ENCODE assay signal across 27 cellular contexts in genomic region chr17:70017112-70017511, GRCh38. TPM values are rescaled to one million over a fixed set of nuclear protein-coding genes. Genes with fewer than 3 reads are reported as not detected.
DNase-seq lines count a peak whose midpoint lies in the region; ATAC-seq and TF ChIP-seq lines count a peak whose summit lies in the region.
"Had no signal": no experiment of that assay in that cellular context is flagged by ENCODE, and none has a peak within 500 bp of the region (broad histone marks: within the 10 kb centered on the region; RNA-seq: fewer than 3 reads in every experiment).

No MANE protein-coding gene starts in this region.

- peak in 2 of 3 experiments; percentile 44 to 86 for DNase-seq in NCI-H1417 (lab: John Stamatoyannopoulos, UW)
- DNase-seq in NCI-H1417 treated with DMSO at 0.1 percent for 48 hours (lab: John Stamatoyannopoulos, UW) = no peak
- peak; percentile 41 for DNase-seq in NCI-H2107 (lab: John Stamatoyannopoulos, UW)
- peak; percentile 31 for DNase-seq in NCI-H69 (lab: John Stamatoyannopoulos, UW)
- DNase-seq in left kidney (ENCODE audit: low read depth, low spot score) = peak; percentile 10
- DNase-seq in A172 (ENCODE audit: low spot score) = no peak
- no peak for DNase-seq in foreskin fibroblast
- DNase-seq: 8988T, Calu3, DMS153, EL, GDM1, IMR-90, KG1, MG63, NCI-H1436 treated with DMSO at 0.1 percent for 48 hours, NCI-H2029 treated with DMSO at 0.1 percent for 48 hours, NCI-H748 treated with DMSO at 0.1 percent for 48 hours, Right ventricle myocardium superior, RPMI8226 had no signal

- no peak overlapping the region for H3K4me3 ChIP-seq in foreskin fibroblast (ENCODE audit: low read depth in 1 of 2, low read length in 2 of 2)
- H3K4me3 ChIP-seq: GM12878, MG63, SJSA1 had no signal

- no peak for TF ChIP-seq CTCF in foreskin fibroblast (IDR thresholded peaks at IDR 0.05; ENCODE audit: low read depth, low read length)

- no peak for ATAC-seq in GM18868 (IDR thresholded peaks at IDR 0.05; ENCODE audit: unreplicated experiment)
- ATAC-seq: GM12878, HCT116 had no signal

RNA-seq across cellular contexts. Expression of gene KCNJ16, which starts 57.9 kb away (rescaled TPM):
- total RNA-seq in A172 (2014; rRNA removed; shearing (Covaris generic)) = 0.22 TPM in 1 of 2 replicates, not detected in the other
- total RNA-seq: Calu3; GM12878; H4; IMR-90; NCI-H460; Right ventricle myocardium superior; SJSA1; T-helper 1 cell treated with Interleukin-12 subunit alpha and Interleukin-12 subunit beta and Interleukin-4 antibody, amounts not matched to agents 30 ng/mL and 1 ng/mL, for 36 hours had no signal

Comparison
In these comparisons a context has a peak if more than half of its experiments do, and no peak if none do; other contexts are left out.
1. DNase-seq: peak in NCI-H1417 (2 of 3), NCI-H2107 (single experiment), NCI-H69 (single experiment) and left kidney (single experiment); none in NCI-H1417 treated with DMSO at 0.1 percent for 48 hours (single experiment), A172 (single experiment) and foreskin fibroblast (0 of 2).